ENCODE assay signal across 2 cellular contexts in the genomic region with DNA sequence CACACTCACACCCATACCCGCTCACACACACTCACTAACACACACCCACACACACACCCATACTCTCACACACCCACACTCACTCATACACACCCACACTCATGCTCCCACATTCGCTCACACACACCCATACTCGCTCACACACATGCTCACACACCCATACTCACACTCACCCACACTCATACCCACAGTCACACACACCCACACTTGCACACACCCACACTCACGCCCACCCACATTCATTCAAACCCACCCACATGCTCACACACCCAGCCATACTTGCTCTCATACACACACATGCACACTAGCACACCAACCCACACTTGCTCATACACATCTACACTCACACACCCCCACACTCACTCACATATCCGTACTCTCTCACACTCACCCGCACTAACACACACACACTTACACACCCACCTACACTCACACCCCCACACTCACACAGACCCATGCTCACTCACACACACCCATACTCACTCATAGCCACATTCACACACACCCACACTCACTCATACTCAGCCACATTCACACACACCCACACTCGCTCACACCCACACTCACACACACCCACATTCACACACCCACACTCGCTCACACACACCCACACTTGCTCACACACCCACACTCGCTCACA.
TF ChIP-seq lines count a peak whose summit lies in the region.

No MANE protein-coding gene starts in this region.

TF ChIP-seq in IMR-90, 13 proteins besides CTCF, POLR2A, EP300 and RAD21 (continued from another document):
- TF ChIP-seq SMC3 (IDR thresholded peaks at IDR 0.05; ENCODE audit: low read depth, low read length) = no peak
- no peak for TF ChIP-seq RCOR1 (IDR thresholded peaks at IDR 0.05; ENCODE audit: insufficient replicate concordance, low read length)
- TF ChIP-seq FOS (IDR thresholded peaks at IDR 0.05; ENCODE audit: low read depth, low read length) = no peak
- no peak for TF ChIP-seq CHD1 (IDR thresholded peaks at IDR 0.05; ENCODE audit: low read depth, low read length)
- TF ChIP-seq NFE2L2 (IDR thresholded peaks at IDR 0.05; ENCODE audit: low read depth, low read length) = no peak
- TF ChIP-seq CEBPB (IDR thresholded peaks at IDR 0.05; ENCODE audit: low read depth, low read length) = no peak
- TF ChIP-seq, protein P1, sequence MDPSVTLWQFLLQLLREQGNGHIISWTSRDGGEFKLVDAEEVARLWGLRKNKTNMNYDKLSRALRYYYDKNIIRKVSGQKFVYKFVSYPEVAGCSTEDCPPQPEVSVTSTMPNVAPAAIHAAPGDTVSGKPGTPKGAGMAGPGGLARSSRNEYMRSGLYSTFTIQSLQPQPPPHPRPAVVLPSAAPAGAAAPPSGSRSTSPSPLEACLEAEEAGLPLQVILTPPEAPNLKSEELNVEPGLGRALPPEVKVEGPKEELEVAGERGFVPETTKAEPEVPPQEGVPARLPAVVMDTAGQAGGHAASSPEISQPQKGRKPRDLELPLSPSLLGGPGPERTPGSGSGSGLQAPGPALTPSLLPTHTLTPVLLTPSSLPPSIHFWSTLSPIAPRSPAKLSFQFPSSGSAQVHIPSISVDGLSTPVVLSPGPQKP (IDR thresholded peaks at IDR 0.05; ENCODE audit: borderline replicate concordance, low read depth, low read length) = no peak
- no peak for TF ChIP-seq MAZ (IDR thresholded peaks at IDR 0.05; ENCODE audit: borderline replicate concordance, low read depth, low read length)
- TF ChIP-seq, protein P2, sequence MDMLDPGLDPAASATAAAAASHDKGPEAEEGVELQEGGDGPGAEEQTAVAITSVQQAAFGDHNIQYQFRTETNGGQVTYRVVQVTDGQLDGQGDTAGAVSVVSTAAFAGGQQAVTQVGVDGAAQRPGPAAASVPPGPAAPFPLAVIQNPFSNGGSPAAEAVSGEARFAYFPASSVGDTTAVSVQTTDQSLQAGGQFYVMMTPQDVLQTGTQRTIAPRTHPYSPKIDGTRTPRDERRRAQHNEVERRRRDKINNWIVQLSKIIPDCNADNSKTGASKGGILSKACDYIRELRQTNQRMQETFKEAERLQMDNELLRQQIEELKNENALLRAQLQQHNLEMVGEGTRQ (IDR thresholded peaks at IDR 0.05; ENCODE audit: low read depth, low read length) = no peak
- TF ChIP-seq MAFK (IDR thresholded peaks at IDR 0.05; ENCODE audit: low read depth, low read length) = no peak

TF ChIP-seq in neural cell, 6 proteins besides CTCF, POLR2A, EP300 and RAD21 (continued from another document):
- peak; percentile 70 for TF ChIP-seq EZH2 (IDR thresholded peaks at IDR 0.05; ENCODE audit: borderline replicate concordance, insufficient read depth, low read length, poor library complexity, severe bottlenecking)
